Comparison of ENCODE assay signal across 8 cellular contexts in the genomic region with DNA sequence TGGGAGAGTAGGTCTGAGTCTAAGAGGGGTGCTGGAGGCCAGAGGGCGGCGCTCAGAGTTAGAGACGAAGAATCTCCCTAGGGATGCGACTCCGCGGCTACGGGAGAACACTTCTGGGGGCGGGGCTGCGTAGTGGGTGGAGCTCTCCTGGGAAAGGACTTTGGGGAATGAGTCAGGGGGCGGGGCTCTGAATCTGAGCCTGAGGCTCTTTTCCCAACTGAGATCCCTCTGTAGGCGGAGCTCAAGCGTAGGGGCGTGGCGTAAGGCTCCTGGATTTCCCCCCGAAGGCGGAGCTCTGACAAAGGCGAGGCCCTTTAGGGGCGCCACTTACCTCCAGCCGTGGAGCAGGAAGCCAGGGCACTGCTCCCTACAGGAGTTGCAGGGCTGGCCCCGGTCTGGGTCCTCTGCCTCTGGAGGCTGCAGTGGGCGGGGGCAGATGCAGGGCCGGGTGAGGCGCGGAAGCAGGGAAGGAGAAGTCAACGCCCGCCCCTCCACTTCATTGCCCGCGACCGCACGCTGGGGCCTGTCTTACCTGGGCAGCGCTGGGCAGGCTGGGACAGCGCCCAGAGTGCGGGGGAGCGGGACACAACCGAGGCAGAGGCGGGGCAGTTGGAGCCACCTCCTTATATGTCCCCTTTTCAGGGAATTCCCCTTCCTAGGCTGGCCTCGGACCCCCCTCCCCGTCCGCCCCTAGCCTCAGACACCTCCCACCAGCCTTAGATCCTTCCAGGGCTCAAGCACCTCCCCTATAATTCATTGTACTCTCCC. TPM values are rescaled to one million over a fixed set of nuclear protein-coding genes. Genes with fewer than 3 reads are reported as not detected.
DNase-seq lines count a peak whose midpoint lies in the region; ATAC-seq, FAIRE-seq and TF ChIP-seq lines count a peak whose summit lies in the region.

No MANE protein-coding gene starts in this region.

- H3K4me1 Mint-ChIP-seq in CD14-positive monocyte (peaks cover 38% of the 10 kb centered on the region), activated B cell treated with CpG ODN at 0.5 μM for 24 hours (peaks cover 20% of the 10 kb centered on the region)

- H3K4me3 Mint-ChIP-seq in CD14-positive monocyte (peak overlapping the region; percentile 76 to 88), activated B cell treated with CpG ODN at 0.5 μM for 24 hours (peak overlapping the region; percentile 79)

- CTCF ChIA-PET in activated B cell treated with CpG ODN at 0.5 μM for 24 hours (lab: Charles Lee), result no interaction called here

- DNase-seq in CD14-positive monocyte (ENCODE audit: low spot score) (no peak), NCI-H1436 (lab: John Stamatoyannopoulos, UW) (peak; percentile 89), activated B cell treated with CpG ODN at 0.5 μM for 24 hours (peak; percentile 24), erythroblast (lab: John Stamatoyannopoulos, UW) (peak; percentile 52 to 63), myocyte (ENCODE audit: low read depth) (peak; percentile 63), urothelium cell line (ENCODE audit: low spot score) (peak; percentile 85), NCI-H1694 treated with DMSO at 0.1 percent for 48 hours (lab: John Stamatoyannopoulos, UW) (no peak)

- no peak for TF ChIP-seq POLR2A in erythroblast (IDR thresholded peaks at IDR 0.05; ENCODE audit: low read length)

- ATAC-seq in GM19351 (IDR thresholded peaks at IDR 0.05; ENCODE audit: unreplicated experiment), result peak; percentile 41
- peak; percentile 54 for ATAC-seq in activated B cell treated with CpG ODN at 0.5 μM for 24 hours (ENCODE audit: low read depth)

- TF ChIP-seq CTCF in CD14-positive monocyte (IDR thresholded peaks at IDR 0.05) (no peak), activated B cell treated with CpG ODN at 0.5 μM for 24 hours (IDR thresholded peaks at IDR 0.05) (no peak)

- H3K9me3 Mint-ChIP-seq in CD14-positive monocyte, result peaks cover 0 to 19% (median 0%) of the 10 kb centered on the region in 7 donors
- no peaks in the 10 kb centered on the region for H3K9me3 Mint-ChIP-seq in activated B cell treated with CpG ODN at 0.5 μM for 24 hours

- H3K36me3 Mint-ChIP-seq in CD14-positive monocyte (peaks cover 26 to 30% of the 10 kb centered on the region in 2 donors), activated B cell treated with CpG ODN at 0.5 μM for 24 hours (ENCODE audit: low read depth) (peaks cover 19% of the 10 kb centered on the region)

- H3K27me3 Mint-ChIP-seq in CD14-positive monocyte (ENCODE audit: low read depth in 3 of 3), result peaks cover 0 to 12% (median 0%) of the 10 kb centered on the region in 3 donors
- H3K27me3 Mint-ChIP-seq in activated B cell treated with CpG ODN at 0.5 μM for 24 hours, result no peaks in the 10 kb centered on the region

- intact Hi-C loops in CD14-positive monocyte (cut with micrococcal nuclease) (no loop called here), activated B cell treated with CpG ODN at 0.5 μM for 24 hours (cut with micrococcal nuclease) (no loop called here)

- no peak for FAIRE-seq in urothelium cell line (lab: Jason Lieb, UNC)

- POLR2A ChIA-PET in activated B cell treated with CpG ODN at 0.5 μM for 24 hours (lab: Charles Lee), result interaction anchor here (0.6 to 1.6 kb wide), 4 partner anchors 12 to 105 kb away, joined by 3 to 7 read pairs (median 5); a partner anchor contains a TSS

- H3K27ac Mint-ChIP-seq in CD14-positive monocyte, result peak overlapping the region; percentile 38 to 91 (median 81)
- H3K27ac Mint-ChIP-seq in activated B cell treated with CpG ODN at 0.5 μM for 24 hours, result peak overlapping the region; percentile 82

RNA-seq across cellular contexts. Expression of a gene that starts 1.7 kb away (rescaled TPM):
- 1 to 10 TPM; 4.4 to 5.4 TPM for polyA plus RNA-seq in CD14-positive monocyte
- total RNA-seq in activated B cell treated with CpG ODN at 0.5 μM for 24 hours (11.8 and 13.8 TPM in 2 replicates), myocyte (6.6 TPM in 2 replicates)
- 8.8 TPM for polyA plus RNA-seq in myocyte (2012)

RNA-seq across cellular contexts. Expression of a gene that starts 12.8 kb away (rescaled TPM):
- polyA plus RNA-seq in CD14-positive monocyte, result 100 to 1,000 TPM; 280 to 374 TPM
- total RNA-seq in activated B cell treated with CpG ODN at 0.5 μM for 24 hours (97.2 and 111 TPM in 2 replicates), myocyte (48.7 and 68.3 TPM in 2 replicates)
- 94.6 TPM for polyA plus RNA-seq in myocyte (2012)

RNA-seq across cellular contexts. Expression of a gene that starts 15.5 kb away (rescaled TPM):
- polyA plus RNA-seq in CD14-positive monocyte, result under 1 TPM; 0.27 to 0.68 TPM
- total RNA-seq in activated B cell treated with CpG ODN at 0.5 μM for 24 hours (0.82 and 1.6 TPM in 2 replicates), myocyte (1.8 TPM in 2 replicates)
- polyA plus RNA-seq in myocyte (2012), result 2.4 TPM

RNA-seq across cellular contexts. Expression of a gene that starts 21.9 kb away (rescaled TPM):
- 1 to 10 TPM; 1.1 to 2.0 TPM for polyA plus RNA-seq in CD14-positive monocyte
- total RNA-seq in activated B cell treated with CpG ODN at 0.5 μM for 24 hours, result 1.2 and 1.5 TPM in 2 replicates
- 4.8 and 6.6 TPM in 2 replicates for total RNA-seq in myocyte
- polyA plus RNA-seq in myocyte (2012), result 2.9 TPM

RNA-seq across cellular contexts. Expression of a gene that starts 48.7 kb away (rescaled TPM):
- not detected for polyA plus RNA-seq in CD14-positive monocyte
- total RNA-seq in activated B cell treated with CpG ODN at 0.5 μM for 24 hours, result 2.6 and 3.0 TPM in 2 replicates
- not detected in 2 replicates for total RNA-seq in myocyte
- not detected for polyA plus RNA-seq in myocyte (2012)

Comparison
In these comparisons a context has a peak if more than half of its experiments do, and no peak if none do; other contexts are left out.
1. DNase-seq: peak in NCI-H1436 (single experiment), activated B cell treated with CpG ODN at 0.5 μM for 24 hours (single experiment), erythroblast (2 of 2), myocyte (single experiment) and urothelium cell line (single experiment); none in CD14-positive monocyte (single experiment) and NCI-H1694 treated with DMSO at 0.1 percent for 48 hours (single experiment).